8 cellular contexts compared by ENCODE assay signal in the genomic region with DNA sequence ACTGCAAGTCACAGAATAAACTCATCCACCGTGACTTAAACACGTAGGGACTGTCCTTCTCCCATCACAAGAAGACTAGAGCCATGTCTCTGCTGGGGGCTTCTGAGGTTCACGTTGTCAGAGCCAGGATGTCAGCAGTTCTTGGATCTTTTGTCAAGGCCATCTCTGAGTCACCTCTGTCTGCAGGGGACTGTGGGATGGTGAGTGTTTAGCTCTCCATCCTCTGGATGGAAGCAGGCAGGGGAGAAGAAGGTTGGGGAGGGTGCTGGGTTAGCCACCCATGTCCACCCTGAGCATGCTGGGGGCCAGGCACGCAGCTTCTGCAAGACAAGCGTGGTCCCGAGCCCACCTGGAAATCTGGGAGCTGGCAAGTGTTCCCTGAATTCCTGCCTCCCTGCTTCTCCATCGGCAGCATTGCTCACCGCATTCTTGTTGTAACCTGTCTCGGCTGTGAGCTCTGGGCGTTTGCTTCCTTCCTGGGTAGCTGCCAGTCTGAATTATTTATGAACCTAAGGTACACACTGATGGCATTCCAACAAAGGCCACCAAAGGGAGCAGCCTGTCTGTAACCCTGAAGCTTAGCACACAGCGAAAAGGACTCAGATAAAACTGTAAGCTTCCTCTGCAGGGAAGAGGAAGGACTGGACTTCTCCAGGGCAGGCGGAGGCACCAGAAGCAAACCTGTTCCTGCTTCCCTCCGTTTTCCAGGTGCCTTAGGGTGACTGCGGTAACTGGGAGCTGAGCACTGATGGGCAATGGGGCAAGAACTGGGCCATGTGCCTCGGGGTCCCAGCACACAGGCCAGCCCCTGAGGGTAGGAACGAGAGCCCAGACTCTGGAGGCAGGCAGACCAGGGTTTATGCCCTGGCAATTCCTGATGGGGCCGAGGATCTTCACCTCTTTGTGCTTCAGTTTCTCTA.
DNase-seq lines count a peak whose midpoint lies in the region; ATAC-seq, FAIRE-seq and TF ChIP-seq lines count a peak whose summit lies in the region.
"Had no signal": no experiment of that assay in that cellular context is flagged by ENCODE, and none has a peak within 500 bp of the region (broad histone marks: within the 10 kb centered on the region; RNA-seq: fewer than 3 reads in every experiment).

No MANE protein-coding gene starts in this region.

- DNase-seq in HuH-7.5 (ENCODE audit: low spot score): peak; percentile 53
- DNase-seq in SHP77 treated with DMSO at 0.1 percent for 48 hours (lab: John Stamatoyannopoulos, UW): peak; percentile 24
- DNase-seq in kidney: peak; percentile 81
- no peak for DNase-seq in GM19240 (ENCODE audit: insufficient read length, low spot score)
- DNase-seq: effector memory CD4-positive, alpha-beta T cell had no signal

- no peak for ATAC-seq in GM19351 (IDR thresholded peaks at IDR 0.05; ENCODE audit: unreplicated experiment)
- ATAC-seq in GM21737 (IDR thresholded peaks at IDR 0.05; ENCODE audit: unreplicated experiment): no peak

- no peak for FAIRE-seq in kidney (lab: Jason Lieb, UNC)

- intact Hi-C loops in kidney (cut with DNase I): no loop called here

- H3K36me3 ChIP-seq in kidney (ENCODE audit: control insufficient read depth in 1 of 2, insufficient read depth in 2 of 2, low read length in 2 of 2): no peaks in the 10 kb centered on the region
- no peaks in the 10 kb centered on the region for H3K36me3 ChIP-seq in thymus (ENCODE audit: control insufficient read depth, insufficient read depth)

- peak overlapping the region; percentile 54 to 86 for H3K9ac ChIP-seq in kidney (ENCODE audit: low read length in 2 of 2)

- no peak for TF ChIP-seq CTCF in kidney (IDR thresholded peaks at IDR 0.05; ENCODE audit: borderline replicate concordance, extremely low read depth, insufficient read depth)

- H3K9me3 ChIP-seq in kidney (ENCODE audit: control insufficient read depth in 1 of 2, low read length in 2 of 2) (no peaks in the 10 kb centered on the region), thymus (ENCODE audit: control insufficient read depth) (no peaks in the 10 kb centered on the region)

- peak overlapping the region; percentile 98 for H3K27ac ChIP-seq in kidney (ENCODE audit: low read depth in 2 of 2, low read length in 2 of 2)
- peak overlapping the region; percentile 79 for H3K27ac ChIP-seq in thymus (ENCODE audit: low read depth)

- H3K4me1 ChIP-seq in kidney (ENCODE audit: control insufficient read depth in 1 of 2, insufficient read depth in 1 of 2, low read depth in 1 of 2, low read length in 2 of 2) (peaks cover 14 to 17% of the 10 kb centered on the region in 2 donors), thymus (ENCODE audit: control insufficient read depth, insufficient read depth, low read length) (no peaks in the 10 kb centered on the region)

- H3K27me3 ChIP-seq in thymus (ENCODE audit: control insufficient read depth, insufficient read depth): no peaks in the 10 kb centered on the region

- 69% methylated on average over 17 of the region's 17 CpGs for WGBS in thymus

- peak overlapping the region; percentile 43 to 44 for H3K4me3 ChIP-seq in kidney (ENCODE audit: low read length in 2 of 2)
- no peak overlapping the region for H3K4me3 ChIP-seq in thymus (ENCODE audit: low read length)
